ENCODE assay signal across 31 cellular contexts in the genomic region with DNA sequence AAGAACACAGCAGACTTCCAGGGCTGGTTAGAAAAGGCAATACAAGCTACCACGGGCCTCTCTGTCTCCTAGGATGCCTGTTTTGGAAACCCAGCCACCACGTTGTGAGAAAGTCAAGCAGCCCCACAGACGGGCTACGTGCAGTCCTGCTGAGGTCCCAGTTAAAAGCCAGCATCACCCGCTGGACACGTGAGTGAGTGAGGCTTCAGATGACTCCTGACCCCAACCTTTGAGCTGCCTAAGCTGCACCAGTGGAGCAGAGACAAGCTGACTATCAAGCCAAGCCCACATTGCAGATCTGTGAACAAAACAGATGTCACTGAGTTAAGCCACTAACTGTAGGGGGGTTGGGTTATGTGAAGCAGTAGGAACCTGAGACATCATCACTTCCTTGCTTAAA.
"Had no signal": no experiment of that assay in that cellular context is flagged by ENCODE, and none has a peak within 500 bp of the region (broad histone marks: within the 10 kb centered on the region; RNA-seq: fewer than 3 reads in every experiment).

No MANE protein-coding gene starts in this region.

- ATAC-seq: left lung; natural killer cell treated with Interleukin-12 subunit alpha and Interleukin-12 subunit beta and Interleukin-15 and Interleukin-18, amount 100 ng/mL, for 72 hours; stimulated activated memory B cell treated with anti-CD40 and anti-IgM and Interleukin-4, amounts not matched to agents 10 μg/mL and 1 μg/mL and 100 μg/mL, for 72 hours; upper lobe of right lung had no signal

- FAIRE-seq: astrocyte, small intestine, TTC549 had no signal

- H3K4me1 ChIP-seq: sigmoid colon, stomach, thyroid gland, upper lobe of right lung had no signal

- H3K27me3 ChIP-seq: brain microvascular endothelial cell, left lung, ovary, sigmoid colon, stomach, thyroid gland, upper lobe of right lung had no signal

- H3K36me3 ChIP-seq: brain microvascular endothelial cell, left lung, ovary, sigmoid colon, stomach, thyroid gland, upper lobe of right lung had no signal

- DNase-seq: activated CD4-positive, alpha-beta memory T cell treated with anti-CD3 and anti-CD28 coated beads for 36 hours; activated CD4-positive, alpha-beta T cell treated with anti-CD3 and anti-CD28 coated beads, Interleukin-2, amount 10 ng/mL, durations not matched to agents 24 days and 14 days; activated CD4-positive, CD25-positive, alpha-beta regulatory T cell treated with anti-CD3 and anti-CD28 coated beads, Interleukin-2, amount 50 U/mL, for 72 hours; activated CD8-positive, alpha-beta memory T cell treated with anti-CD3 and anti-CD28 coated beads, Interleukin-2, amount 50 U/mL, for 4 hours; activated gamma-delta T cell; activated naive CD4-positive, alpha-beta T cell treated with anti-CD3 and anti-CD28 coated beads, Interleukin-2, amount 10 ng/mL, durations not matched to agents 7 days and 5 days; activated naive CD8-positive, alpha-beta T cell treated with anti-CD3 and anti-CD28 coated beads, Interleukin-2, amount 10 ng/mL, durations not matched to agents 7 days and 5 days; activated T-cell treated with anti-CD3 and anti-CD28 coated beads, Interleukin-2, amount 50 U/mL, for 1 hour; brain microvascular endothelial cell; dorsolateral prefrontal cortex; effector memory CD4-positive, alpha-beta T cell; erythroblast; foreskin fibroblast; head of caudate nucleus; left lung; mesendoderm; ovary; sigmoid colon; small intestine; stimulated activated CD4-positive, alpha-beta T cell treated with anti-CD3 and anti-CD28 coated beads, Interleukin-4, amount 100 ng/mL, for 24 hours; stomach; T-helper 9 cell; thyroid gland; upper lobe of right lung had no signal

- H3K4me3 ChIP-seq: coronary artery, dorsolateral prefrontal cortex, left lung, lung, ovary, sigmoid colon, stomach, thyroid gland, upper lobe of right lung had no signal

- H3K9me3 ChIP-seq: left lung, ovary, sigmoid colon, stomach, thyroid gland, upper lobe of right lung had no signal

- H3K27ac ChIP-seq: brain microvascular endothelial cell, coronary artery, dorsolateral prefrontal cortex, left lung, ovary, sigmoid colon, stomach, thyroid gland, upper lobe of right lung, VCaP had no signal
